6 cellular contexts compared by ENCODE assay signal in genomic region chr11:67392182-67392715, GRCh38.
DNase-seq lines count a peak whose midpoint lies in the region; ATAC-seq and TF ChIP-seq lines count a peak whose summit lies in the region.

No MANE protein-coding gene starts in this region.

- DNase-seq in GM12865 (ENCODE audit: low read depth), result no peak
- DNase-seq in RWPE1 (ENCODE audit: low spot score), result no peak
- DNase-seq in left kidney (ENCODE audit: low read depth, low spot score), result peak; percentile 48
- no peak for DNase-seq in DMS153 (lab: John Stamatoyannopoulos, UW)
- DNase-seq in Ammon's horn (ENCODE audit: low spot score), result no peak

- H3K27ac ChIP-seq in RWPE1, result peak overlapping the region; percentile 94

- CTCF ChIA-PET in RWPE1 (lab: Yijun Ruan, JAX), result interaction anchor here (1.5 to 2.5 kb wide), 2 partner anchors 9 to 10 kb away, joined by 9 to 15 read pairs; partner anchors contain the start of gene PPP1CA

- POLR2A ChIA-PET in RWPE1 (lab: Yijun Ruan, JAX; ENCODE audit: low non-redundant PET), result interaction anchor here (0.9 to 1.8 kb wide), 3 partner anchors 9 to 113 kb away, joined by 3 to 14 read pairs (median 4); partner anchors contain the start of gene PPP1CA

- H3K4me3 ChIP-seq in GM12865 (ENCODE audit: low read depth, low read length), result peak overlapping the region; percentile 80

- TF ChIP-seq CTCF in GM12865 (IDR thresholded peaks at IDR 0.05; ENCODE audit: insufficient read depth, low read depth, low read length, missing control alignments) (no peak), RWPE1 (conservative IDR thresholded peaks at IDR 0.05; ENCODE audit: low read depth) (no peak)

- no peak for ATAC-seq in GM18502 (IDR thresholded peaks at IDR 0.05; ENCODE audit: poor library complexity, unreplicated experiment)
